9 cellular contexts compared by ENCODE assay signal in the genomic region with DNA sequence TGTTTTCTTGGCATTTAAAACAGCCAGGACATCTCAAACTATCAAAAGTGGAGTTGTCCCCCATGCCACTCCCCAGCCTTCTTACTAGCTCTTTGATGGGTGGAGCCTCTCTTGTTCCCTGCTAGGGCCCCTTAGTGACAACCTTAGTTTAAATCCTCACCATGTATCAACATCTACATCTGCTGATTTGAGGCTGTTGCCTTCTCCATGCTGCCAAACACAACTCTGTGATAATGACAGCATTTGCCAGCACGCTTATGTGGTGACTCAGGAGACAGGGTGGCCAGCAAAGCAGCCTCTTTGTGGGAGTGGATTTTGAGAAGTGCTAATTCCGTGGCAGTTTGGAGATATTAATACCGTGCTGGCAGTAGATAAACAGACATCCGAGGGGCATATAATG.
DNase-seq lines count a peak whose midpoint lies in the region; ATAC-seq and TF ChIP-seq lines count a peak whose summit lies in the region.
"Had no signal": no experiment of that assay in that cellular context is flagged by ENCODE, and none has a peak within 500 bp of the region (broad histone marks: within the 10 kb centered on the region; RNA-seq: fewer than 3 reads in every experiment).

No MANE protein-coding gene starts in this region.

- TF ChIP-seq POLR2A in erythroblast (IDR thresholded peaks at IDR 0.05; ENCODE audit: low read length): peak; percentile 34

- H3K9me3 Mint-ChIP-seq in osteocyte (ENCODE audit: unreplicated experiment): no peaks in the 10 kb centered on the region

- no peaks in the 10 kb centered on the region for H3K27me3 Mint-ChIP-seq in osteocyte (ENCODE audit: unreplicated experiment)

- peak; percentile 87 for DNase-seq in EH (ENCODE audit: low read depth)
- DNase-seq in NCI-H82 treated with DMSO at 0.1 percent for 48 hours (lab: John Stamatoyannopoulos, UW; ENCODE audit: unreplicated experiment): peak; percentile 52
- DNase-seq in erythroblast (lab: John Stamatoyannopoulos, UW): peak; percentile 87 to 98
- no peak for DNase-seq in osteocyte (ENCODE audit: extremely low spot score, unreplicated experiment)
- no peak for DNase-seq in NCI-H345 treated with DMSO at 0.1 percent for 48 hours (lab: John Stamatoyannopoulos, UW; ENCODE audit: unreplicated experiment)
- DNase-seq: retina had no signal

- no peak for TF ChIP-seq CTCF in osteocyte (IDR thresholded peaks at IDR 0.05)

- H3K36me3 Mint-ChIP-seq in osteocyte (ENCODE audit: unreplicated experiment): peaks cover 18% of the 10 kb centered on the region

- no peak for ATAC-seq in GM19397 (IDR thresholded peaks at IDR 0.05; ENCODE audit: unreplicated experiment)
- ATAC-seq in HG02870 (IDR thresholded peaks at IDR 0.05; ENCODE audit: unreplicated experiment): no peak
- no peak for ATAC-seq in HG02973 (IDR thresholded peaks at IDR 0.05; ENCODE audit: unreplicated experiment)

- peak overlapping the region; percentile 39 for H3K27ac Mint-ChIP-seq in osteocyte (ENCODE audit: unreplicated experiment)

- H3K4me3 Mint-ChIP-seq in osteocyte (ENCODE audit: unreplicated experiment): no peak overlapping the region

- peaks cover 26% of the 10 kb centered on the region for H3K4me1 Mint-ChIP-seq in osteocyte (ENCODE audit: unreplicated experiment)

Comparison
In these comparisons a context has a peak if more than half of its experiments do, and no peak if none do; other contexts are left out.
1. DNase-seq: peak in EH (single experiment), NCI-H82 treated with DMSO at 0.1 percent for 48 hours (single experiment) and erythroblast (2 of 2); none in osteocyte (single experiment) and NCI-H345 treated with DMSO at 0.1 percent for 48 hours (single experiment).